11 cellular contexts compared by ENCODE assay signal in the genomic region with DNA sequence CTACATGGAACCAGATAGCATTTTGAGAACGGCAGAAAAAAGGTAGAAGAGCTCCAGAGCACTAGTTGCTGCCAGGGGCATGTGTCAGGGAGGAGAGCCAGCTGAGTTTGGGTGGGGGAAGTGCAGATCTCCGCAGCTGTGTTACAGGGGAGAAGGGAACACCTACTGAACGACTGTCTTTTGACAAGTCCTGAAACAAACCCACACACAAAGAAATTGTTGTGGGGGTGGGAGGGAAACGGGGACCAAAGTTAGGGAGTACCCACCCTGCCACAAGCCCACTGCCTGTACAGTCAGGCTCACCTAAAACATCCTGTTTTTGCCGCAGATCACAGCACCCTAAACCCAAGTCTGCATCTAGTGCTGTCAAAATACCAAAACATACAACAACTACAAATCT. TPM values are rescaled to one million over a fixed set of nuclear protein-coding genes. Genes with fewer than 3 reads are reported as not detected.
DNase-seq lines count a peak whose midpoint lies in the region; ATAC-seq and TF ChIP-seq lines count a peak whose summit lies in the region.
"Had no signal": no experiment of that assay in that cellular context is flagged by ENCODE, and none has a peak within 500 bp of the region (broad histone marks: within the 10 kb centered on the region; RNA-seq: fewer than 3 reads in every experiment).

No MANE protein-coding gene starts in this region.

- POLR2A ChIA-PET in HEK293T (lab: Yijun Ruan, JAX), result no interaction called here

- DNase-seq in activated gamma-delta T cell treated with Interleukin-2 at 50 U/mL for 16 hours (peak; percentile 65), activated gamma-delta T cell (lab: John Stamatoyannopoulos, UW) (no peak), fibroblast of mammary gland (ENCODE audit: low read depth) (peak; percentile 5), SKM-1 (lab: John Stamatoyannopoulos, UW; ENCODE audit: unreplicated experiment) (no peak), HEK293T (ENCODE audit: extremely low spot score) (no peak)
- DNase-seq in activated T-cell treated with anti-CD3 and anti-CD28 coated beads, Interleukin-2, amount 50 U/mL, for 4 hours, result peak; percentile 28

- H3K36me3 ChIP-seq in thymus (ENCODE audit: control insufficient read depth, insufficient read depth), result peaks cover 37% of the 10 kb centered on the region
- H3K36me3 ChIP-seq: ascending aorta had no signal

- no peak for TF ChIP-seq CTCF in fibroblast of mammary gland (conservative IDR thresholded peaks at IDR 0.05; ENCODE audit: control insufficient read depth, insufficient read depth, low read depth, low read length)

- WGBS in thymus, result 2% methylated on average over 5 of the region's 5 CpGs

- H3K9me3 Mint-ChIP-seq in activated T-cell treated with anti-CD3 and anti-CD28 coated beads, Interleukin-2, amount 50 U/mL, for 4 hours, result no peaks in the 10 kb centered on the region

- H3K4me1 ChIP-seq in thymus (ENCODE audit: control insufficient read depth, insufficient read depth, low read length), result peaks cover 70% of the 10 kb centered on the region
- H3K4me1 ChIP-seq: ascending aorta had no signal

- peak; percentile 31 to 33 for ATAC-seq in activated T-cell treated with anti-CD3 and anti-CD28 coated beads, Interleukin-2, amount 50 U/mL, for 4 hours
- ATAC-seq in GM19324 (IDR thresholded peaks at IDR 0.05; ENCODE audit: low FRiP score, unreplicated experiment), result no peak
- ATAC-seq: A549, HCT116 had no signal

- CTCF ChIA-PET in HEK293T (lab: Yijun Ruan, JAX), result interaction anchor here (1.0 kb wide), 2 partner anchors 14 to 18 kb away, joined by 3 to 4 read pairs; no protein-coding TSS in a partner anchor

- H3K27me3 Mint-ChIP-seq in activated T-cell treated with anti-CD3 and anti-CD28 coated beads, Interleukin-2, amount 50 U/mL, for 4 hours (ENCODE audit: low read depth), result no peaks in the 10 kb centered on the region

- H3K4me3 ChIP-seq in fibroblast of mammary gland (ENCODE audit: control insufficient read depth, low read depth, low read length) (no peak overlapping the region), thymus (ENCODE audit: low read length) (no peak overlapping the region)
- H3K4me3 ChIP-seq: A549, ascending aorta had no signal

- peaks cover 30% of the 10 kb centered on the region for H3K36me3 Mint-ChIP-seq in activated T-cell treated with anti-CD3 and anti-CD28 coated beads, Interleukin-2, amount 50 U/mL, for 4 hours (ENCODE audit: insufficient read depth)

- no peaks in the 10 kb centered on the region for H3K9me3 ChIP-seq in thymus (ENCODE audit: control insufficient read depth)
- H3K9me3 ChIP-seq: A549, ascending aorta had no signal

- peak overlapping the region; percentile 66 for H3K4me3 Mint-ChIP-seq in activated T-cell treated with anti-CD3 and anti-CD28 coated beads, Interleukin-2, amount 50 U/mL, for 4 hours

- H3K27ac ChIP-seq in thymus (ENCODE audit: low read depth), result peak overlapping the region; percentile 6
- H3K27ac ChIP-seq: A549, ascending aorta had no signal

- H3K4me1 Mint-ChIP-seq in activated T-cell treated with anti-CD3 and anti-CD28 coated beads, Interleukin-2, amount 50 U/mL, for 4 hours (ENCODE audit: low read depth), result peaks cover 97% of the 10 kb centered on the region

- no peaks in the 10 kb centered on the region for H3K27me3 ChIP-seq in thymus (ENCODE audit: control insufficient read depth, insufficient read depth)
- H3K27me3 ChIP-seq: ascending aorta had no signal

TF ChIP-seq in HEK293T, 16 proteins besides CTCF, POLR2A, EP300 and RAD21:
- TF ChIP-seq HDGF (IDR thresholded peaks at IDR 0.05; ENCODE audit: borderline replicate concordance) (no peak), ARNT (IDR thresholded peaks at IDR 0.05) (no peak)
- TF ChIP-seq, protein P1, sequence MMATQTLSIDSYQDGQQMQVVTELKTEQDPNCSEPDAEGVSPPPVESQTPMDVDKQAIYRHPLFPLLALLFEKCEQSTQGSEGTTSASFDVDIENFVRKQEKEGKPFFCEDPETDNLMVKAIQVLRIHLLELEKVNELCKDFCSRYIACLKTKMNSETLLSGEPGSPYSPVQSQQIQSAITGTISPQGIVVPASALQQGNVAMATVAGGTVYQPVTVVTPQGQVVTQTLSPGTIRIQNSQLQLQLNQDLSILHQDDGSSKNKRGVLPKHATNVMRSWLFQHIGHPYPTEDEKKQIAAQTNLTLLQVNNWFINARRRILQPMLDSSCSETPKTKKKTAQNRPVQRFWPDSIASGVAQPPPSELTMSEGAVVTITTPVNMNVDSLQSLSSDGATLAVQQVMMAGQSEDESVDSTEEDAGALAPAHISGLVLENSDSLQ (IDR thresholded peaks at IDR 0.05), result no peak

RNA-seq across cellular contexts. Expression of gene LEF1, which starts 55.5 kb away (rescaled TPM):
- total RNA-seq in activated T-cell treated with anti-CD3 and anti-CD28 coated beads, Interleukin-2, amount 50 U/mL, for 4 hours, result 100 to 1,000 TPM; 140 to 165 (median 148) TPM
- polyA plus RNA-seq in thymus, result 536 TPM
- total RNA-seq: ascending aorta had no signal
- polyA plus RNA-seq: A549 had no signal

Comparison
In these comparisons a context has a peak if more than half of its experiments do, and no peak if none do; other contexts are left out.
1. DNase-seq: peak in activated gamma-delta T cell treated with Interleukin-2 at 50 U/mL for 16 hours (single experiment), activated T-cell treated with anti-CD3 and anti-CD28 coated beads, Interleukin-2, amount 50 U/mL, for 4 hours (single experiment) and fibroblast of mammary gland (single experiment); none in activated gamma-delta T cell (single experiment), SKM-1 (single experiment) and HEK293T (single experiment).